ENCODE assay signal across 11 cellular contexts in genomic region chr16:57800213-57801097, GRCh38. TPM values are rescaled to one million over a fixed set of nuclear protein-coding genes. Genes with fewer than 3 reads are reported as not detected.
DNase-seq lines count a peak whose midpoint lies in the region; ATAC-seq and TF ChIP-seq lines count a peak whose summit lies in the region.
"Had no signal": no experiment of that assay in that cellular context is flagged by ENCODE, and none has a peak within 500 bp of the region (broad histone marks: within the 10 kb centered on the region; RNA-seq: fewer than 3 reads in every experiment).

No MANE protein-coding gene starts in this region.

- H3K4me1 Mint-ChIP-seq in MCF 10A (ENCODE audit: insufficient read depth, unreplicated experiment) = peaks cover 42% of the 10 kb centered on the region

- no peaks in the 10 kb centered on the region for H3K9me3 Mint-ChIP-seq in MCF 10A (ENCODE audit: unreplicated experiment)

- intact Hi-C loops in MCF 10A (cut with micrococcal nuclease) (loop anchor here (2.0 to 5.0 kb wide), 2 partner anchors 34 to 43 kb away; no protein-coding TSS in a partner anchor), tibial artery (cut with DNase I; ENCODE audit: low total_unique reads) (loop anchor here (5.0 to 10.0 kb wide), 2 partner anchors 63 to 496 kb away; partner anchors contain the start of gene KATNB1)

- DNase-seq in DMS53 (lab: John Stamatoyannopoulos, UW) (peak; percentile 44), DMS53 treated with DMSO at 0.1 percent for 48 hours (lab: John Stamatoyannopoulos, UW; ENCODE audit: unreplicated experiment) (no peak), MCF 10A (ENCODE audit: unreplicated experiment) (no peak), lung (ENCODE audit: low spot score) (no peak), tibial artery (no peak), HK-2 (ENCODE audit: unreplicated experiment) (no peak)
- no peak for DNase-seq in activated CD8-positive, alpha-beta memory T cell treated with anti-CD3 and anti-CD28 coated beads, Interleukin-2, amount 50 U/mL, for 4 hours
- DNase-seq in effector CD4-positive, alpha-beta T cell = no peak
- DNase-seq: activated CD8-positive, alpha-beta memory T cell treated with anti-CD3 and anti-CD28 coated beads, Interleukin-2, amount 10 ng/mL, durations not matched to agents 7 days and 5 days; NCI-H526 treated with DMSO at 0.1 percent for 48 hours had no signal

- CTCF ChIA-PET in MCF 10A (lab: Yijun Ruan, JAX) = interaction anchor here (0.8 to 4.4 kb wide), 7 partner anchors 9 to 121 kb away, joined by 3 to 57 read pairs (median 5); no protein-coding TSS in a partner anchor

- no peaks in the 10 kb centered on the region for H3K27me3 Mint-ChIP-seq in MCF 10A (ENCODE audit: insufficient read depth, unreplicated experiment)

- H3K36me3 ChIP-seq in lung (ENCODE audit: control insufficient read depth in 2 of 2, insufficient read depth in 2 of 2, low read length in 2 of 2) = peaks cover 0 to 13% of the 10 kb centered on the region in 2 donors
- H3K36me3 ChIP-seq in tibial artery = peaks cover 8 to 22% (median 15%) of the 10 kb centered on the region in 3 donors

- H3K9me3 ChIP-seq in lung (ENCODE audit: control insufficient read depth in 2 of 2, insufficient read depth in 1 of 2, low read length in 1 of 2) (no peaks in the 10 kb centered on the region), tibial artery (no peaks in the 10 kb centered on the region)

- ATAC-seq in lung (ENCODE audit: insufficient read depth, low FRiP score) = no peak
- ATAC-seq: activated CD8-positive, alpha-beta memory T cell treated with anti-CD3 and anti-CD28 coated beads, Interleukin-2, amount 10 ng/mL, durations not matched to agents 7 days and 5 days had no signal

- no peaks in the 10 kb centered on the region for H3K27me3 ChIP-seq in lung (ENCODE audit: control insufficient read depth, insufficient read depth)
- H3K27me3 ChIP-seq in tibial artery = no peaks in the 10 kb centered on the region

- H3K4me1 ChIP-seq in lung (ENCODE audit: control insufficient read depth in 2 of 2, insufficient read depth in 2 of 2, low read length in 2 of 2) = peaks cover 8 to 36% of the 10 kb centered on the region in 2 donors
- peaks cover 0 to 49% (median 33%) of the 10 kb centered on the region in 4 donors for H3K4me1 ChIP-seq in tibial artery

- no peak overlapping the region for H3K27ac Mint-ChIP-seq in MCF 10A (ENCODE audit: low read depth, unreplicated experiment)
- H3K27ac Mint-ChIP-seq: activated CD8-positive, alpha-beta memory T cell treated with anti-CD3 and anti-CD28 coated beads, Interleukin-2, amount 10 ng/mL, durations not matched to agents 7 days and 5 days had no signal

- no peak overlapping the region for H3K4me3 ChIP-seq in lung
- peak overlapping the region; percentile 60 to 73 for H3K4me3 ChIP-seq in tibial artery

- no TSS peak for BruUV-seq in MCF 10A (replicated peaks; lab: Mats Ljungman, UMichigan)

- peak overlapping the region; percentile 76 for H3K4me3 Mint-ChIP-seq in MCF 10A (ENCODE audit: unreplicated experiment)
- H3K4me3 Mint-ChIP-seq: activated CD8-positive, alpha-beta memory T cell treated with anti-CD3 and anti-CD28 coated beads, Interleukin-2, amount 10 ng/mL, durations not matched to agents 7 days and 5 days had no signal

- POLR2A ChIA-PET in MCF 10A (lab: Yijun Ruan, JAX) = interaction anchor here (0.6 to 3.4 kb wide), 6 partner anchors 16 to 681 kb away, joined by 3 to 16 read pairs (median 4); no protein-coding TSS in a partner anchor

- no peak for TF ChIP-seq CTCF in MCF 10A (IDR thresholded peaks at IDR 0.05; ENCODE audit: unreplicated experiment)
- TF ChIP-seq CTCF in lung (IDR thresholded peaks at IDR 0.05; ENCODE audit: control extremely low read depth, extremely low read depth) = no peak
- TF ChIP-seq CTCF in tibial artery (IDR thresholded peaks at IDR 0.05) = no peak

- 34 to 35% methylated on average over 12 of the region's 12 CpGs for WGBS in lung, 2 donors

- H3K27ac ChIP-seq in lung (ENCODE audit: low read depth in 1 of 2, low read length in 1 of 2) (peak overlapping the region; percentile 45 to 95), tibial artery (peak overlapping the region; percentile 72 to 83)
- H3K27ac ChIP-seq: 22Rv1 had no signal

- H3K36me3 Mint-ChIP-seq in MCF 10A (ENCODE audit: insufficient read depth, unreplicated experiment) = peaks cover 10% of the 10 kb centered on the region
- H3K36me3 Mint-ChIP-seq: activated CD8-positive, alpha-beta memory T cell treated with anti-CD3 and anti-CD28 coated beads, Interleukin-2, amount 10 ng/mL, durations not matched to agents 7 days and 5 days had no signal

RNA-seq across cellular contexts. Expression of gene KIFC3, which starts 1.8 kb away (rescaled TPM):
- total RNA-seq in MCF 10A (2022) (97.1 and 120 TPM in 2 replicates), lung (100 to 1,000 TPM in 1 of 2 donors, 10 to 100 TPM in 1; 84.6 to 137 TPM)
- 10 to 100 TPM; 65.9 to 94.5 TPM for polyA plus RNA-seq in lung
